ENCODE assay signal across 26 cellular contexts in the genomic region with DNA sequence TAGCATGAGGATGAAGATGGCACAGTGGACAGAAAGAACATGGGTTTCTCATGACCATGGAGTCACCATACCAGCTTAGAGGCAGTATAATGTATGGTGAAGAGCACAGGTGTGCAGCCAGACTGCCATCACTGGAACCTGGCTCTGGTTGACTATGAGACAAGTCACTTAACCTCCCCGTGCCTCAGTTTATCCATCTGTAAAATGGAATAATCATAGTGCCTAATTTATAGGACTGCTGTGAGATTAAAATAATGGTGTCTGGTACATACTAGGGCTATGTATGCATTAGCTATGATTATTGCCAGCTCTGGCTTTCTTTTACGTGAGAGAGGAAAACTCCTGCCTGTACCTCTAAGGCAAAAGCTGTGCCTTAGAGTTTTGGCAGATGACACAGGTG.
"Had no signal": no experiment of that assay in that cellular context is flagged by ENCODE, and none has a peak within 500 bp of the region (broad histone marks: within the 10 kb centered on the region; RNA-seq: fewer than 3 reads in every experiment).

No MANE protein-coding gene starts in this region.

- H3K27me3 ChIP-seq: colonic mucosa, dorsolateral prefrontal cortex, esophagus muscularis mucosa, esophagus squamous epithelium, foreskin keratinocyte, gastrocnemius medialis, gastroesophageal sphincter, heart left ventricle had no signal

- H3K4me3 ChIP-seq: colonic mucosa, coronary artery, dorsolateral prefrontal cortex, esophagus muscularis mucosa, esophagus squamous epithelium, gastrocnemius medialis, gastroesophageal sphincter, heart left ventricle had no signal

- H3K27ac ChIP-seq: colonic mucosa, coronary artery, dorsolateral prefrontal cortex, epithelial cell of prostate, esophagus muscularis mucosa, esophagus squamous epithelium, foreskin keratinocyte, gastrocnemius medialis, gastroesophageal sphincter, heart left ventricle had no signal

- FAIRE-seq: colon, endometrium, endothelial cell of umbilical vein, frontal cortex had no signal

- DNase-seq: colonic mucosa; cortex of kidney; dermis blood vessel endothelial cell; dorsolateral prefrontal cortex; effector CD4-positive, alpha-beta T cell; effector CD8-positive, alpha-beta T cell; effector memory CD4-positive, alpha-beta T cell; effector memory CD8-positive, alpha-beta T cell; endodermal cell; erythroblast; esophagus squamous epithelium; foreskin keratinocyte; foreskin melanocyte; gastrocnemius medialis; glutamatergic neuron; head of caudate nucleus; heart left ventricle had no signal

- H3K4me1 ChIP-seq: colonic mucosa, esophagus muscularis mucosa, esophagus squamous epithelium, foreskin keratinocyte, gastrocnemius medialis, gastroesophageal sphincter, heart left ventricle had no signal

- H3K9me3 ChIP-seq: colonic mucosa, esophagus muscularis mucosa, esophagus squamous epithelium, gastrocnemius medialis, gastroesophageal sphincter, heart left ventricle had no signal

- ATAC-seq: effector memory CD8-positive, alpha-beta T cell; esophagus mucosa; foreskin keratinocyte; gastrocnemius medialis; gastroesophageal sphincter; heart left ventricle had no signal
